In genomic region chr6:157494132-157494705, GRCh38 we compare ENCODE assay signal across 25 cellular contexts.
"Had no signal": no experiment of that assay in that cellular context is flagged by ENCODE, and none has a peak within 500 bp of the region (broad histone marks: within the 10 kb centered on the region; RNA-seq: fewer than 3 reads in every experiment).

No MANE protein-coding gene starts in this region.

- H3K9me3 ChIP-seq: neutrophil, vagina had no signal

- H3K36me3 Mint-ChIP-seq: natural killer cell had no signal

- H3K27ac ChIP-seq: brain microvascular endothelial cell, foreskin keratinocyte, neutrophil, parathyroid adenoma, tibial nerve, vagina had no signal

- H3K4me1 ChIP-seq: foreskin keratinocyte, tibial nerve, vagina had no signal

- H3K27me3 ChIP-seq: brain microvascular endothelial cell, foreskin keratinocyte, tibial nerve, vagina had no signal

- H3K27ac Mint-ChIP-seq: activated CD8-positive, alpha-beta T cell treated with anti-CD3 and anti-CD28 coated beads for 36 hours; activated naive CD4-positive, alpha-beta T cell treated with anti-CD3 and anti-CD28 coated beads, Interleukin-2, amount 10 ng/mL, durations not matched to agents 7 days and 5 days; activated naive CD8-positive, alpha-beta T cell treated with anti-CD3 and anti-CD28 coated beads, Interleukin-2, amount 50 U/mL, for 24 hours; natural killer cell; stimulated activated naive CD8-positive, alpha-beta T cell treated with anti-CD3 and anti-CD28 coated beads, Interleukin-15, Interleukin-2, amounts not matched to agents 100 ng/mL and 50 ng/mL, for 24 hours; WTC11 had no signal

- H3K36me3 ChIP-seq: brain microvascular endothelial cell, neutrophil, tibial nerve, vagina had no signal

- ATAC-seq: activated CD8-positive, alpha-beta T cell treated with anti-CD3 and anti-CD28 coated beads for 36 hours; activated naive CD8-positive, alpha-beta T cell treated with anti-CD3 and anti-CD28 coated beads, Interleukin-2, amount 50 U/mL, for 24 hours; activated T-cell treated with anti-CD3 and anti-CD28 coated beads, Interleukin-2, amount 50 U/mL, for 4 hours; foreskin keratinocyte; natural killer cell; WTC11 had no signal

- H3K4me3 Mint-ChIP-seq: activated CD8-positive, alpha-beta T cell treated with anti-CD3 and anti-CD28 coated beads for 36 hours; activated naive CD4-positive, alpha-beta T cell treated with anti-CD3 and anti-CD28 coated beads, Interleukin-2, amount 10 ng/mL, durations not matched to agents 7 days and 5 days; activated naive CD8-positive, alpha-beta T cell treated with anti-CD3 and anti-CD28 coated beads, Interleukin-2, amount 50 U/mL, for 24 hours; activated T-cell treated with anti-CD3 and anti-CD28 coated beads, Interleukin-2, amount 50 U/mL, for 4 hours; natural killer cell; stimulated activated naive CD8-positive, alpha-beta T cell treated with anti-CD3 and anti-CD28 coated beads, Interleukin-15, Interleukin-2, amounts not matched to agents 100 ng/mL and 50 ng/mL, for 24 hours; WTC11 had no signal

- H3K4me3 ChIP-seq: lung, tibial nerve, vagina had no signal

- H3K9me3 Mint-ChIP-seq: activated naive CD8-positive, alpha-beta T cell treated with anti-CD3 and anti-CD28 coated beads, Interleukin-2, amount 50 U/mL, for 24 hours; activated T-cell treated with anti-CD3 and anti-CD28 coated beads, Interleukin-2, amount 50 U/mL, for 4 hours had no signal

- DNase-seq: activated CD4-positive, alpha-beta T cell treated with anti-CD3 and anti-CD28 coated beads for 4 hours; activated CD8-positive, alpha-beta memory T cell treated with anti-CD3 and anti-CD28 coated beads, Interleukin-2, amount 50 U/mL, for 4 hours; activated CD8-positive, alpha-beta T cell treated with anti-CD3 and anti-CD28 coated beads for 36 hours; activated effector memory CD4-positive, alpha-beta T cell treated with Interleukin-2 at 50 U/mL for 16 hours; activated naive CD4-positive, alpha-beta T cell treated with anti-CD3 and anti-CD28 coated beads, Interleukin-2, amount 10 ng/mL, durations not matched to agents 7 days and 5 days; activated naive CD8-positive, alpha-beta T cell treated with anti-CD3 and anti-CD28 coated beads, Interleukin-2, amount 50 U/mL, for 24 hours; activated T-cell treated with anti-CD3 and anti-CD28 coated beads, Interleukin-2, amount 50 U/mL, for 4 hours; anterior cingulate cortex; brain microvascular endothelial cell; central memory CD4-positive, alpha-beta T cell; dermis blood vessel endothelial cell; effector memory CD4-positive, alpha-beta T cell; foreskin keratinocyte; hippocampal formation; left cardiac atrium; natural killer cell; stimulated activated CD8-positive, alpha-beta memory T cell treated with anti-CD3 and anti-CD28 coated beads, Interleukin-4, amount 100 ng/mL, for 48 hours; SW 1271 had no signal
